In genomic region chr16:54277845-54278703, GRCh38 we compare ENCODE assay signal across 17 cellular contexts. TPM values are rescaled to one million over a fixed set of nuclear protein-coding genes. Genes with fewer than 3 reads are reported as not detected.
A peak's percentile ranks its signal among the peaks of the same experiment; 100 is the strongest.
DNase-seq lines count a peak whose midpoint lies in the region; ATAC-seq, FAIRE-seq and TF ChIP-seq lines count a peak whose summit lies in the region.
"Had no signal": no experiment of that assay in that cellular context is flagged by ENCODE, and none has a peak within 500 bp of the region (broad histone marks: within the 10 kb centered on the region; RNA-seq: fewer than 3 reads in every experiment).

No MANE protein-coding gene starts in this region.

- H3K27ac ChIP-seq in pancreas (peak overlapping the region in 2 of 4 donors; percentile 58 to 67), testis (no peak overlapping the region)

- peaks cover 0 to 7% (median 0%) of the 10 kb centered on the region in 4 donors for H3K27me3 ChIP-seq in pancreas
- no peaks in the 10 kb centered on the region for H3K27me3 ChIP-seq in testis

- DNase-seq in DMS79 treated with DMSO at 0.1 percent for 48 hours (lab: John Stamatoyannopoulos, UW) (peak; percentile 56), NCI-H1436 treated with DMSO at 0.1 percent for 48 hours (lab: John Stamatoyannopoulos, UW) (peak; percentile 17), ecto neural progenitor cell (ENCODE audit: low spot score) (peak; percentile 60), pancreas (peak in 1 of 6 donors; percentile 31), testis (no peak), urothelium cell line (ENCODE audit: low spot score) (no peak)
- DNase-seq: activated CD8-positive, alpha-beta T cell treated with anti-CD3 and anti-CD28 coated beads, Interleukin-2, amount 10 ng/mL, durations not matched to agents 7 days and 5 days; activated naive CD4-positive, alpha-beta T cell treated with anti-CD3 and anti-CD28 coated beads, Interleukin-2, amount 50 U/mL, for 16 hours; EL; KG1; mesenchymal stem cell; NCI-H2171 treated with DMSO at 0.1 percent for 48 hours; stimulated activated naive B cell treated with anti-CD40 and anti-IgM and Interleukin-4, amounts not matched to agents 10 μg/mL and 1 μg/mL and 100 μg/mL, for 72 hours; T-helper 9 cell had no signal

- H3K36me3 ChIP-seq in pancreas = no peaks in the 10 kb centered on the region
- H3K36me3 ChIP-seq in testis (ENCODE audit: low read depth, missing control alignments) = no peaks in the 10 kb centered on the region

- H3K9me3 ChIP-seq in pancreas (no peaks in the 10 kb centered on the region), testis (no peaks in the 10 kb centered on the region)

- H3K4me3 ChIP-seq in pancreas = no peak overlapping the region
- no peak overlapping the region for H3K4me3 ChIP-seq in testis

- H3K4me1 ChIP-seq in pancreas = no peaks in the 10 kb centered on the region
- peaks cover 8% of the 10 kb centered on the region for H3K4me1 ChIP-seq in testis

- no peak for TF ChIP-seq POLR2A in testis (IDR thresholded peaks at IDR 0.05)

- ATAC-seq in pancreas (peak in 3 of 4 donors; percentile 30 to 49 (median 47)), GM18868 (IDR thresholded peaks at IDR 0.05; ENCODE audit: unreplicated experiment) (no peak), HG02678 (IDR thresholded peaks at IDR 0.05; ENCODE audit: unreplicated experiment) (no peak)
- ATAC-seq: activated CD8-positive, alpha-beta T cell treated with anti-CD3 and anti-CD28 coated beads, Interleukin-2, amount 10 ng/mL, durations not matched to agents 7 days and 5 days; stimulated activated naive B cell treated with anti-CD40 and anti-IgM and Interleukin-4, amounts not matched to agents 10 μg/mL and 1 μg/mL and 100 μg/mL, for 72 hours had no signal

- 59 to 64% methylated on average over 17 of the region's 17 CpGs for WGBS in pancreas, 2 donors
- 78 to 81% methylated on average over 16 to 17 of the region's 17 CpGs for WGBS in testis, 2 donors

- no peak for FAIRE-seq in pancreas (lab: Jason Lieb, UNC)
- FAIRE-seq in urothelium cell line (lab: Jason Lieb, UNC) = no peak
- FAIRE-seq: GM18507 had no signal

- intact Hi-C loops in pancreas (cut with DNase I) = no loop called here
- intact Hi-C loops in testis (cut with DNase I; ENCODE audit: low total_unique reads) = no loop called here

- TF ChIP-seq CTCF in pancreas (IDR thresholded peaks at IDR 0.05) (no peak), testis (IDR thresholded peaks at IDR 0.05) (no peak)

RNA-seq across cellular contexts. Expression of gene IRX3, which starts 8.5 kb away (rescaled TPM):
- total RNA-seq in pancreas (1 to 10 TPM; 1.6 to 4.0 (median 2.0) TPM), testis (1 to 10 TPM; 1.2 to 1.6 TPM)
- polyA plus RNA-seq in pancreas (1 to 10 TPM in 1 of 2 donors, under 1 TPM in 1; 0.87 to 3.5 TPM), testis (ENCODE audit: insufficient read depth, low read depth, low replicate concordance) (1.2 TPM)
- total RNA-seq: activated CD8-positive, alpha-beta T cell treated with anti-CD3 and anti-CD28 coated beads, Interleukin-2, amount 10 ng/mL, durations not matched to agents 7 days and 5 days had no signal

Comparison
In these comparisons a context has a peak if more than half of its experiments do, and no peak if none do; other contexts are left out.
1. DNase-seq: peak in DMS79 treated with DMSO at 0.1 percent for 48 hours (single experiment), NCI-H1436 treated with DMSO at 0.1 percent for 48 hours (single experiment) and ecto neural progenitor cell (single experiment); none in testis (single experiment) and urothelium cell line (single experiment).
2. ATAC-seq: peak in pancreas (3 of 4); none in GM18868 (single experiment) and HG02678 (single experiment).